Comparison of ENCODE assay signal across 10 cellular contexts in the genomic region with DNA sequence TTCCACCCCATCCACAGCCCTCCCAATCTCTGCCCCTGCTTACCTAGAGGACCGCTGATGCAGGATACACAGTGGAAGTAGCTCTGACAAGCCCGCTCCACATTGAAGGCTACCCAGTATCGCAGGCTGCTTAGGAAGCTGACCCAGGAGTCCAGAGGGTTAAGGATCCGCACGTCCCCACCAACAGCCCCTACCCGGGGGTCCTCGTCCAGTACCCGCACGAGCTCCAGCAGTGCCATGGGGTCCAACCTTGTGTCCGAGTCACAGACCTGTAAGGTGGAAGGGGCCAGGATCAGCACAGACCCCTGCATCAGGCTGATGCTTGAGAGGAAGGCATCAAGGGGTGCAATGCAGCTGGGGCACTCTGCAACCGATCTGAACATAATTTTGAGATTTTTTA. TPM values are rescaled to one million over a fixed set of nuclear protein-coding genes. Genes with fewer than 3 reads are reported as not detected.
"Had no signal": no experiment of that assay in that cellular context is flagged by ENCODE, and none has a peak within 500 bp of the region (broad histone marks: within the 10 kb centered on the region; RNA-seq: fewer than 3 reads in every experiment).

No MANE protein-coding gene starts in this region.

- DNase-seq: IMR-90, KBM-7, KG1 had no signal

- H3K27ac Mint-ChIP-seq: IgD-negative memory B cell had no signal

- FAIRE-seq: HepG2, HTR-8/SVneo, K562 had no signal

- H3K4me3 ChIP-seq: K562 had no signal

- H3K4me3 Mint-ChIP-seq: IgD-negative memory B cell had no signal

- H3K27ac ChIP-seq: HL-60 had no signal

- ATAC-seq: HepG2, K562 had no signal

RNA-seq across cellular contexts. Expression of gene HAS1, which starts 6.9 kb away (rescaled TPM):
- total RNA-seq: HepG2, HT1080, IMR-90 had no signal
- polyA plus RNA-seq: IgD-negative memory B cell, IMR-90 had no signal

RNA-seq across cellular contexts. Expression of gene FPR1, which starts 34.8 kb away (rescaled TPM):
- total RNA-seq: HepG2, HT-29, IMR-90 had no signal
- polyA plus RNA-seq: HepG2, IMR-90 had no signal

RNA-seq across cellular contexts. Expression of gene FPR2, which starts 44.1 kb away (rescaled TPM):
- total RNA-seq: HepG2, HT-29, IMR-90, K562 had no signal
- polyA plus RNA-seq: HepG2, IgD-negative memory B cell, IMR-90 had no signal
